ENCODE assay signal across 9 cellular contexts in genomic region chr2:203240491-203240890, GRCh38. TPM values are rescaled to one million over a fixed set of nuclear protein-coding genes. Genes with fewer than 3 reads are reported as not detected.
DNase-seq lines count a peak whose midpoint lies in the region; ATAC-seq and TF ChIP-seq lines count a peak whose summit lies in the region.
"Had no signal": no experiment of that assay in that cellular context is flagged by ENCODE, and none has a peak within 500 bp of the region (broad histone marks: within the 10 kb centered on the region; RNA-seq: fewer than 3 reads in every experiment).

No MANE protein-coding gene starts in this region.

- no peak overlapping the region for H2AK5ac ChIP-seq in neuronal stem cell (ENCODE audit: low read depth, low read length)

- no peak overlapping the region for H2AFZ ChIP-seq in neuronal stem cell (ENCODE audit: low read length)

- peaks cover 4 to 10% of the 10 kb centered on the region in 2 experiments; a peak in 2 of 3 replicates for H3K36me3 ChIP-seq in HEK293 (ENCODE audit: control insufficient read depth in 2 of 2, insufficient read depth in 1 of 2, low read length in 2 of 2)
- H3K36me3 ChIP-seq in neuronal stem cell (replicated peaks in 1 of 2; ENCODE audit: control insufficient read depth in 2 of 2, insufficient read depth in 2 of 2, low read length in 2 of 2): peaks cover 0 to 37% of the 10 kb centered on the region in 2 donors

- ATAC-seq in memory B cell (ENCODE audit: low read depth) (no peak), GM21825 (IDR thresholded peaks at IDR 0.05; ENCODE audit: unreplicated experiment) (no peak)

- H3K4me1 Mint-ChIP-seq in activated naive CD8-positive, alpha-beta T cell (ENCODE audit: low read depth): peaks cover 39% of the 10 kb centered on the region
- H3K4me1 Mint-ChIP-seq in memory B cell: peaks cover 21% of the 10 kb centered on the region

- H2BK12ac ChIP-seq in neuronal stem cell (ENCODE audit: low read length): no peak overlapping the region

- WGBS in neuronal stem cell (ENCODE audit: extremely low coverage in 2 of 2, insufficient read length in 2 of 2, insufficient replicate concordance in 1 of 2), 2 donors: 100% methylated on average over 1 to 2 of the region's 5 CpGs

- H3K4me3 ChIP-seq in AG10803 (ENCODE audit: low read length) (peak overlapping the region; percentile 75; the same call in 1 of the 2 replicates), HEK293 (ENCODE audit: low read depth, low read length) (no peak overlapping the region), neuronal stem cell (ENCODE audit: low read length in 2 of 2) (no peak overlapping the region)

- TF ChIP-seq CTCF in AG10803 (conservative IDR thresholded peaks at IDR 0.05; ENCODE audit: low read length) (no peak), HEK293 (tag by site-specific recombination; IDR thresholded peaks at IDR 0.05) (no peak)

- POLR2A ChIA-PET in HEK293 (lab: Yijun Ruan, JAX): interaction anchor here (1.8 kb wide), 1 partner anchor 330 kb away, joined by 9 read pairs; the partner anchor contains the start of gene WDR12

- peak overlapping the region; percentile 100 for H3K4me3 Mint-ChIP-seq in activated naive CD8-positive, alpha-beta T cell
- peak overlapping the region; percentile 97 for H3K4me3 Mint-ChIP-seq in memory B cell

- no peak overlapping the region for H4K8ac ChIP-seq in neuronal stem cell (ENCODE audit: low read depth, low read length)

- no peak overlapping the region for H2BK15ac ChIP-seq in neuronal stem cell (ENCODE audit: low read length)

- H3K4me1 ChIP-seq in HEK293 (ENCODE audit: control insufficient read depth, insufficient read depth, low read length) (no peaks in the 10 kb centered on the region), neuronal stem cell (ENCODE audit: control insufficient read depth in 2 of 2, insufficient read depth in 1 of 2, low read depth in 1 of 2, low read length in 2 of 2) (peaks cover 2 to 3% of the 10 kb centered on the region in 2 donors)

- H3K27me3 ChIP-seq in neuronal stem cell (ENCODE audit: control insufficient read depth in 3 of 3, insufficient read depth in 3 of 3, low read depth in 1 of 3, low read length in 3 of 3): no peaks in the 10 kb centered on the region

- peaks cover 3% of the 10 kb centered on the region for H3K79me1 ChIP-seq in neuronal stem cell (ENCODE audit: low read depth, low read length)

- H4K91ac ChIP-seq in neuronal stem cell (ENCODE audit: low read depth, low read length, poor library complexity): no peak overlapping the region

- no peak overlapping the region for H2BK120ac ChIP-seq in neuronal stem cell (ENCODE audit: low read depth, low read length)

- DNase-seq in AG10803 (ENCODE audit: low read depth): no peak
- no peak for DNase-seq in memory B cell (ENCODE audit: low spot score in 2 of 2)
- no peak for DNase-seq in neuronal stem cell (ENCODE audit: low spot score)
- no peak for DNase-seq in activated CD4-positive, alpha-beta T cell treated with anti-CD3 and anti-CD28 coated beads for 1 hour
- no peak for DNase-seq in hypothalamus (lab: John Stamatoyannopoulos, UW)
- DNase-seq: GOT3 had no signal

- no peak overlapping the region for H3K23ac ChIP-seq in neuronal stem cell (ENCODE audit: low read depth, low read length, poor library complexity)

- H3K27me3 Mint-ChIP-seq in activated naive CD8-positive, alpha-beta T cell: no peaks in the 10 kb centered on the region
- no peaks in the 10 kb centered on the region for H3K27me3 Mint-ChIP-seq in memory B cell

- peaks cover 15% of the 10 kb centered on the region for H3K36me3 Mint-ChIP-seq in activated naive CD8-positive, alpha-beta T cell
- peaks cover 21% of the 10 kb centered on the region for H3K36me3 Mint-ChIP-seq in memory B cell

- H2BK5ac ChIP-seq in neuronal stem cell (ENCODE audit: low read length): no peak overlapping the region

- no peak overlapping the region for H3K14ac ChIP-seq in neuronal stem cell (ENCODE audit: low read length)

- peak overlapping the region; percentile 6 for H3K27ac Mint-ChIP-seq in activated naive CD8-positive, alpha-beta T cell
- peak overlapping the region; percentile 97 for H3K27ac Mint-ChIP-seq in memory B cell

- no peaks in the 10 kb centered on the region for H3K9me3 Mint-ChIP-seq in activated naive CD8-positive, alpha-beta T cell (ENCODE audit: low read depth)
- H3K9me3 Mint-ChIP-seq in memory B cell: no peaks in the 10 kb centered on the region

- H3K4ac ChIP-seq in neuronal stem cell (ENCODE audit: low read length): no peak overlapping the region

- H3K9ac ChIP-seq in neuronal stem cell (ENCODE audit: low read depth, low read length, poor library complexity): no peak overlapping the region

- CTCF ChIA-PET in HEK293 (lab: Yijun Ruan, JAX): no interaction called here

- H3K27ac ChIP-seq in HEK293 (ENCODE audit: extremely low read depth, low read depth, low read length) (no peak overlapping the region), neuronal stem cell (replicated peaks; ENCODE audit: low read length) (no peak overlapping the region)

- no peak overlapping the region for H3K4me2 ChIP-seq in neuronal stem cell (ENCODE audit: insufficient read depth, low read length, poor library complexity, severe bottlenecking)

- H3K9me3 ChIP-seq in HEK293 (ENCODE audit: control insufficient read depth, insufficient read depth, low read depth, low read length): no peaks in the 10 kb centered on the region
- H3K9me3 ChIP-seq in neuronal stem cell (replicated peaks in 1 of 2; ENCODE audit: control insufficient read depth in 2 of 2, insufficient read depth in 1 of 2, low read depth in 1 of 2, low read length in 2 of 2): no peaks in the 10 kb centered on the region

- no peak overlapping the region for H3K18ac ChIP-seq in neuronal stem cell (ENCODE audit: low read length)

TF ChIP-seq in HEK293, 187 proteins besides CTCF, POLR2A, EP300 and RAD21:
- TF ChIP-seq ZNF510 (tag by site-specific recombination; IDR thresholded peaks at IDR 0.05; ENCODE audit: insufficient replicate concordance): no peak
- peak; percentile 48; the same call in 1 of the 2 replicates for TF ChIP-seq BCL6B (tag by site-specific recombination; IDR thresholded peaks at IDR 0.05)

RNA-seq across cellular contexts. Expression of gene CYP20A1, which starts 1.7 kb away (rescaled TPM):
- polyA plus RNA-seq in neuronal stem cell (2013, experiment 1 of 2): 8.1 TPM
- 9.2 TPM for polyA plus RNA-seq in neuronal stem cell (2013, experiment 2 of 2)
